ENCODE assay signal across 18 cellular contexts in genomic region chr2:96110621-96111256, GRCh38. TPM values are rescaled to one million over a fixed set of nuclear protein-coding genes. Genes with fewer than 3 reads are reported as not detected.
DNase-seq lines count a peak whose midpoint lies in the region; ATAC-seq, FAIRE-seq and TF ChIP-seq lines count a peak whose summit lies in the region.
"Had no signal": no experiment of that assay in that cellular context is flagged by ENCODE, and none has a peak within 500 bp of the region (broad histone marks: within the 10 kb centered on the region; RNA-seq: fewer than 3 reads in every experiment).

No MANE protein-coding gene starts in this region.

- intact Hi-C loops in activated naive CD4-positive, alpha-beta T cell treated with anti-CD3 and anti-CD28 coated beads for 36 hours (cut with micrococcal nuclease), result no loop called here
- intact Hi-C loops in kidney (cut with DNase I), result no loop called here
- intact Hi-C loops in sigmoid colon (cut with DNase I), result loop anchor here (10.0 kb wide), 1 partner anchor 86 kb away; no protein-coding TSS in a partner anchor

- H3K4me1 ChIP-seq in RWPE2 (ENCODE audit: insufficient read depth, poor library complexity, severe bottlenecking), result no peaks in the 10 kb centered on the region
- H3K4me1 ChIP-seq in kidney (ENCODE audit: control insufficient read depth in 1 of 2, insufficient read depth in 1 of 2, low read depth in 1 of 2, low read length in 2 of 2), result peaks cover 0 to 8% of the 10 kb centered on the region in 2 donors
- peaks cover 0 to 11% (median 4%) of the 10 kb centered on the region in 4 donors for H3K4me1 ChIP-seq in sigmoid colon

- H3K27me3 ChIP-seq in RWPE2 (ENCODE audit: insufficient read depth, poor library complexity, severe bottlenecking), result no peaks in the 10 kb centered on the region
- H3K27me3 ChIP-seq in sigmoid colon, result peaks cover 3 to 15% (median 8%) of the 10 kb centered on the region in 3 donors

- CTCF ChIA-PET in activated naive CD4-positive, alpha-beta T cell treated with anti-CD3 and anti-CD28 coated beads for 36 hours (lab: Charles Lee), result interaction anchor here (0.9 to 1.1 kb wide), 2 partner anchors 17 to 88 kb away, joined by 3 to 4 read pairs; no protein-coding TSS in a partner anchor

- no peak; the same call in 2 of the 3 replicates for ATAC-seq in RWPE2 (ENCODE audit: low read depth)

- no peaks in the 10 kb centered on the region for H3K36me3 Mint-ChIP-seq in activated naive CD4-positive, alpha-beta T cell treated with anti-CD3 and anti-CD28 coated beads for 36 hours (ENCODE audit: low read depth)

- no peak for TF ChIP-seq CTCF in RWPE2 (IDR thresholded peaks at IDR 0.05; ENCODE audit: poor library complexity, severe bottlenecking)
- TF ChIP-seq CTCF in kidney (IDR thresholded peaks at IDR 0.05; ENCODE audit: borderline replicate concordance, extremely low read depth, insufficient read depth), result no peak
- TF ChIP-seq CTCF in sigmoid colon (IDR thresholded peaks at IDR 0.05), result no peak

- H3K36me3 ChIP-seq in RWPE2 (ENCODE audit: low read depth) (no peaks in the 10 kb centered on the region), kidney (ENCODE audit: control insufficient read depth in 1 of 2, insufficient read depth in 2 of 2, low read length in 2 of 2) (no peaks in the 10 kb centered on the region), sigmoid colon (no peaks in the 10 kb centered on the region)

- no peaks in the 10 kb centered on the region for H3K9me3 ChIP-seq in RWPE2 (ENCODE audit: severe bottlenecking)
- no peaks in the 10 kb centered on the region for H3K9me3 ChIP-seq in kidney (ENCODE audit: control insufficient read depth in 1 of 2, low read length in 2 of 2)
- peaks cover 0 to 6% (median 1%) of the 10 kb centered on the region in 4 donors for H3K9me3 ChIP-seq in sigmoid colon

- peaks cover 3% of the 10 kb centered on the region for H3K4me1 Mint-ChIP-seq in activated naive CD4-positive, alpha-beta T cell treated with anti-CD3 and anti-CD28 coated beads for 36 hours (ENCODE audit: low read depth)

- no peak overlapping the region for H3K27ac Mint-ChIP-seq in activated naive CD4-positive, alpha-beta T cell treated with anti-CD3 and anti-CD28 coated beads for 36 hours
- H3K27ac Mint-ChIP-seq: CD14-positive monocyte had no signal

- TF ChIP-seq EP300 in sigmoid colon (IDR thresholded peaks at IDR 0.05), result no peak

- H3K27ac ChIP-seq in RWPE2 (ENCODE audit: poor library complexity, severe bottlenecking) (no peak overlapping the region), kidney (ENCODE audit: low read depth in 2 of 2, low read length in 2 of 2) (no peak overlapping the region), sigmoid colon (no peak overlapping the region)

- H3K9ac ChIP-seq in kidney (ENCODE audit: low read length in 2 of 2), result no peak overlapping the region

- no peak overlapping the region for H3K4me3 Mint-ChIP-seq in activated naive CD4-positive, alpha-beta T cell treated with anti-CD3 and anti-CD28 coated beads for 36 hours
- H3K4me3 Mint-ChIP-seq: CD14-positive monocyte had no signal

- H3K4me3 ChIP-seq in RWPE2 (ENCODE audit: severe bottlenecking), result no peak overlapping the region
- no peak overlapping the region for H3K4me3 ChIP-seq in kidney (ENCODE audit: low read length in 2 of 2)
- H3K4me3 ChIP-seq in sigmoid colon, result no peak overlapping the region

- TF ChIP-seq POLR2A in sigmoid colon (IDR thresholded peaks at IDR 0.05), result no peak

- H3K27me3 Mint-ChIP-seq in activated naive CD4-positive, alpha-beta T cell treated with anti-CD3 and anti-CD28 coated beads for 36 hours (ENCODE audit: low read depth), result peaks cover 3% of the 10 kb centered on the region

- H3K9me3 Mint-ChIP-seq in activated naive CD4-positive, alpha-beta T cell treated with anti-CD3 and anti-CD28 coated beads for 36 hours, result peaks cover under 1% of the 10 kb centered on the region

- 83 to 89% methylated on average over 13 of the region's 13 CpGs for WGBS in sigmoid colon, 2 donors

- no peak for FAIRE-seq in kidney (lab: Jason Lieb, UNC)
- FAIRE-seq: H54 had no signal

- DNase-seq in activated naive CD4-positive, alpha-beta T cell treated with anti-CD3 and anti-CD28 coated beads for 36 hours, result peak; percentile 3
- DNase-seq in activated naive CD4-positive, alpha-beta T cell (lab: John Stamatoyannopoulos, UW), result no peak
- DNase-seq in RWPE2 (ENCODE audit: low spot score), result peak; percentile 34
- DNase-seq in kidney, result peak; percentile 55
- peak; percentile 56 for DNase-seq in sigmoid colon
- no peak for DNase-seq in NCI-H1694 (lab: John Stamatoyannopoulos, UW)
- DNase-seq in NCI-H2196 treated with DMSO at 0.1 percent for 48 hours (lab: John Stamatoyannopoulos, UW; ENCODE audit: unreplicated experiment), result no peak
- no peak for DNase-seq in HuH-7.5 (ENCODE audit: low spot score)
- DNase-seq: COR-L47, DMS153, EL, IMR-90, NCI-H2081 treated with DMSO at 0.1 percent for 48 hours, NCI-H226 had no signal

RNA-seq across cellular contexts. Expression of gene ADRA2B, which starts 5.6 kb away (rescaled TPM):
- under 1 TPM; 0.52 TPM for total RNA-seq in activated naive CD4-positive, alpha-beta T cell treated with anti-CD3 and anti-CD28 coated beads for 36 hours
- 1.4 TPM for total RNA-seq in kidney
- 4.8 TPM for polyA plus RNA-seq in kidney (ENCODE audit: insufficient read depth, low read depth, low replicate concordance)
- 1 to 10 TPM in 2 of 4 donors, under 1 TPM in 2; 0.49 to 1.4 (median 0.83) TPM for total RNA-seq in sigmoid colon
- polyA plus RNA-seq in sigmoid colon, result under 1 TPM in 2 of 3 donors, not detected in 1; under 0.01 to 0.54 TPM
- total RNA-seq: A673, IMR-90, LHCN-M2 had no signal
- polyA plus RNA-seq: CD14-positive monocyte, IMR-90 had no signal

RNA-seq across cellular contexts. Expression of gene ASTL, which starts 27.6 kb away (rescaled TPM):
- total RNA-seq in activated naive CD4-positive, alpha-beta T cell treated with anti-CD3 and anti-CD28 coated beads for 36 hours, result 1 to 10 TPM; 2.5 to 2.6 TPM
- total RNA-seq in kidney (not detected), sigmoid colon (not detected)
- polyA plus RNA-seq in kidney (ENCODE audit: insufficient read depth, low read depth, low replicate concordance) (not detected), sigmoid colon (under 1 TPM in 1 of 3 donors, not detected in 2; 0.36 TPM)
- total RNA-seq: A673, IMR-90, LHCN-M2 had no signal
- polyA plus RNA-seq: CD14-positive monocyte, IMR-90 had no signal

RNA-seq across cellular contexts. Expression of gene DUSP2, which starts 34.5 kb away (rescaled TPM):
- total RNA-seq in activated naive CD4-positive, alpha-beta T cell treated with anti-CD3 and anti-CD28 coated beads for 36 hours, result 100 to 1,000 TPM; 429 to 463 TPM
- total RNA-seq in kidney (11.8 TPM), sigmoid colon (1 to 10 TPM in 3 of 4 donors, not detected in 1; 2.5 to 6.7 (median 3.0) TPM)
- polyA plus RNA-seq in kidney (ENCODE audit: insufficient read depth, low read depth, low replicate concordance) (5.6 TPM), sigmoid colon (10 to 100 TPM in 1 of 3 donors, 1 to 10 TPM in 2; 1.2 to 17.4 (median 1.2) TPM)

Comparison
In these comparisons a context has a peak if more than half of its experiments do, and no peak if none do; other contexts are left out.
1. DNase-seq: peak in activated naive CD4-positive, alpha-beta T cell treated with anti-CD3 and anti-CD28 coated beads for 36 hours (single experiment), RWPE2 (single experiment), kidney (single experiment) and sigmoid colon (single experiment); none in activated naive CD4-positive, alpha-beta T cell (0 of 4), NCI-H1694 (single experiment), NCI-H2196 treated with DMSO at 0.1 percent for 48 hours (single experiment) and HuH-7.5 (single experiment).
2. RNA of gene DUSP2, which starts 34.5 kb away (total RNA-seq): 429 to 463 TPM in activated naive CD4-positive, alpha-beta T cell treated with anti-CD3 and anti-CD28 coated beads for 36 hours; 11.8 TPM in kidney (single experiment) and 2.5 to 6.7 TPM in sigmoid colon; every median in the first group is over 10 times any median in the second.